1 cellular context compared by ENCODE assay signal in genomic region chr6:84916704-84917103, GRCh38.
TF ChIP-seq lines count a peak whose summit lies in the region.

No MANE protein-coding gene starts in this region.

TF ChIP-seq in HepG2, 621 proteins besides CTCF, POLR2A, EP300 and RAD21 (continued from another document):
- TF ChIP-seq NFAT5 (CRISPR knock-in tag; IDR thresholded peaks at IDR 0.05) (no peak), ZNF367 (CRISPR knock-in tag; IDR thresholded peaks at IDR 0.05; ENCODE audit: borderline replicate concordance) (no peak), ZNF670 (CRISPR knock-in tag; IDR thresholded peaks at IDR 0.05; ENCODE audit: borderline replicate concordance) (no peak), SP4 (CRISPR knock-in tag; IDR thresholded peaks at IDR 0.05) (no peak), ZNF274 (CRISPR knock-in tag; IDR thresholded peaks at IDR 0.05) (no peak), YY1 (IDR thresholded peaks at IDR 0.05; ENCODE audit: insufficient read depth, insufficient replicate concordance, low read depth, low read length) (no peak), SIX1 (CRISPR knock-in tag; IDR thresholded peaks at IDR 0.05; ENCODE audit: borderline replicate concordance) (no peak), FOXK1 (CRISPR knock-in tag; IDR thresholded peaks at IDR 0.05; ENCODE audit: borderline replicate concordance, low read depth) (no peak), SPEN (CRISPR knock-in tag; IDR thresholded peaks at IDR 0.05; ENCODE audit: low read depth) (no peak), RORA (CRISPR knock-in tag; IDR thresholded peaks at IDR 0.05) (no peak), CHD4 (IDR thresholded peaks at IDR 0.05; ENCODE audit: borderline replicate concordance, low read length) (no peak)
